In genomic region chr9:76827286-76828080, GRCh38 we compare ENCODE assay signal across 17 cellular contexts.
"Had no signal": no experiment of that assay in that cellular context is flagged by ENCODE, and none has a peak within 500 bp of the region (broad histone marks: within the 10 kb centered on the region; RNA-seq: fewer than 3 reads in every experiment).

No MANE protein-coding gene starts in this region.

- H3K36me3 ChIP-seq: breast epithelium, heart right ventricle, left ventricle myocardium inferior, ovary, upper lobe of right lung, WERI-Rb-1 had no signal

- H3K36me3 Mint-ChIP-seq: activated naive CD8-positive, alpha-beta T cell treated with anti-CD3 and anti-CD28 coated beads, Interleukin-2, amount 10 ng/mL, durations not matched to agents 7 days and 5 days had no signal

- ATAC-seq: activated CD4-positive, alpha-beta T cell treated with anti-CD3 and anti-CD28 coated beads for 36 hours; esophagus mucosa; foreskin keratinocyte; heart right ventricle; upper lobe of right lung had no signal

- H3K4me1 ChIP-seq: breast epithelium, foreskin keratinocyte, heart right ventricle, left ventricle myocardium inferior, upper lobe of right lung had no signal

- H3K9me3 Mint-ChIP-seq: activated CD4-positive, alpha-beta memory T cell treated with anti-CD3 and anti-CD28 coated beads, Interleukin-2, amount 10 ng/mL, durations not matched to agents 7 days and 5 days; activated naive CD8-positive, alpha-beta T cell treated with anti-CD3 and anti-CD28 coated beads, Interleukin-2, amount 10 ng/mL, durations not matched to agents 7 days and 5 days had no signal

- H3K4me1 Mint-ChIP-seq: activated CD4-positive, alpha-beta memory T cell treated with anti-CD3 and anti-CD28 coated beads, Interleukin-2, amount 10 ng/mL, durations not matched to agents 7 days and 5 days; activated CD4-positive, alpha-beta T cell treated with anti-CD3 and anti-CD28 coated beads for 36 hours; activated naive CD8-positive, alpha-beta T cell treated with anti-CD3 and anti-CD28 coated beads, Interleukin-2, amount 10 ng/mL, durations not matched to agents 7 days and 5 days; memory B cell had no signal

- H3K4me3 Mint-ChIP-seq: activated CD4-positive, alpha-beta memory T cell treated with anti-CD3 and anti-CD28 coated beads, Interleukin-2, amount 10 ng/mL, durations not matched to agents 7 days and 5 days; activated CD4-positive, alpha-beta T cell treated with anti-CD3 and anti-CD28 coated beads for 36 hours; activated naive CD8-positive, alpha-beta T cell treated with anti-CD3 and anti-CD28 coated beads, Interleukin-2, amount 10 ng/mL, durations not matched to agents 7 days and 5 days; memory B cell had no signal

- H3K27ac Mint-ChIP-seq: activated CD4-positive, alpha-beta memory T cell treated with anti-CD3 and anti-CD28 coated beads, Interleukin-2, amount 10 ng/mL, durations not matched to agents 7 days and 5 days; activated CD4-positive, alpha-beta T cell treated with anti-CD3 and anti-CD28 coated beads for 36 hours; activated naive CD8-positive, alpha-beta T cell treated with anti-CD3 and anti-CD28 coated beads, Interleukin-2, amount 10 ng/mL, durations not matched to agents 7 days and 5 days; memory B cell had no signal

- H3K9me3 ChIP-seq: breast epithelium, ovary, upper lobe of right lung had no signal

- H3K27ac ChIP-seq: breast epithelium, dorsolateral prefrontal cortex, foreskin keratinocyte, heart right ventricle, left ventricle myocardium inferior, ovary, upper lobe of right lung, WERI-Rb-1 had no signal

- DNase-seq: activated CD4-positive, alpha-beta memory T cell treated with anti-CD3 and anti-CD28 coated beads, Interleukin-2, amount 10 ng/mL, durations not matched to agents 7 days and 5 days; activated CD4-positive, alpha-beta T cell treated with anti-CD3 and anti-CD28 coated beads for 36 hours; activated CD8-positive, alpha-beta memory T cell treated with anti-CD3 and anti-CD28 coated beads, Interleukin-2, amount 50 U/mL, for 4 hours; activated naive CD8-positive, alpha-beta T cell treated with anti-CD3 and anti-CD28 coated beads, Interleukin-2, amount 10 ng/mL, durations not matched to agents 7 days and 5 days; anterior cingulate cortex; dorsolateral prefrontal cortex; foreskin keratinocyte; heart right ventricle; islet precursor cell; left ventricle myocardium inferior; ovary; SW 1271; upper lobe of right lung; WERI-Rb-1 had no signal

- H3K4me3 ChIP-seq: breast epithelium, dorsolateral prefrontal cortex, heart right ventricle, left ventricle myocardium inferior, ovary, upper lobe of right lung had no signal

- H3K27me3 ChIP-seq: breast epithelium, dorsolateral prefrontal cortex, foreskin keratinocyte, ovary, upper lobe of right lung had no signal
